Comparison of ENCODE assay signal across 9 cellular contexts in the genomic region with DNA sequence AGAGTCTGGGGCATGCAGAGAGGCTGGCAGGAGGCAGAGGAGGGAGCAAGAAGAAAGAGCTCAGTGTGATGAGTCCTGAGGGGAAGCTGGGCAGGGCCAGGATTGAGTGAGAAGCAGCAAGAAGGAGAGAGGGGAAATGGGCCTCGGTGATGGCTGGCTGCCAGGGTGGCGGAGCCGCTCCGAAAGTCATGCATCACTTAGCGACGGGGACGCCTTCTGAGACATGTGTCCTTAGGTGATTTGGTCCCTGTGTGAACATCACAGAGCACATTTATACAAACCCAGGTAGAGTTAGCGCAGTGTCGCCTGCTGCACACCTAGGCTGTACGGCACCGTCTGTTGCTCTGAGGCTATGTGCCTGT. TPM values are rescaled to one million over a fixed set of nuclear protein-coding genes. Genes with fewer than 3 reads are reported as not detected.
DNase-seq lines count a peak whose midpoint lies in the region; ATAC-seq and TF ChIP-seq lines count a peak whose summit lies in the region.
"Had no signal": no experiment of that assay in that cellular context is flagged by ENCODE, and none has a peak within 500 bp of the region (broad histone marks: within the 10 kb centered on the region; RNA-seq: fewer than 3 reads in every experiment).

No MANE protein-coding gene starts in this region.

- H3K9me3 ChIP-seq in upper lobe of left lung = no peaks in the 10 kb centered on the region
- no peaks in the 10 kb centered on the region for H3K9me3 ChIP-seq in Caco-2

- H3K4me1 Mint-ChIP-seq in activated CD8-positive, alpha-beta memory T cell treated with anti-CD3 and anti-CD28 coated beads, Interleukin-2, amount 10 ng/mL, durations not matched to agents 7 days and 5 days = peaks cover 53% of the 10 kb centered on the region
- H3K4me1 Mint-ChIP-seq in Caco-2 (ENCODE audit: low read depth, unreplicated experiment) = peaks cover 34% of the 10 kb centered on the region

- no peak for TF ChIP-seq CTCF in upper lobe of left lung (IDR thresholded peaks at IDR 0.05)
- no peak for TF ChIP-seq CTCF in Caco-2 (IDR thresholded peaks at IDR 0.05; ENCODE audit: insufficient read depth in 1 of 2, low read depth in 1 of 2, low read length in 1 of 2, severe bottlenecking in 1 of 2, unreplicated experiment in 1 of 2)

- POLR2A ChIA-PET in Caco-2 (lab: Charles Lee) = interaction anchor here (0.8 kb wide), 1 partner anchor 15 kb away, joined by 3 read pairs; a partner anchor contains a TSS

- DNase-seq in activated CD8-positive, alpha-beta memory T cell treated with anti-CD3 and anti-CD28 coated beads for 24 hours = peak; percentile 76
- no peak for DNase-seq in activated CD8-positive, alpha-beta memory T cell treated with anti-CD3 and anti-CD28 coated beads, Interleukin-2, amount 50 U/mL, for 48 hours
- DNase-seq in activated CD8-positive, alpha-beta memory T cell treated with anti-CD3 and anti-CD28 coated beads, Interleukin-2, amount 10 ng/mL, durations not matched to agents 7 days and 5 days = no peak
- DNase-seq in kidney tubule cell (ENCODE audit: low spot score) (peak; percentile 63), upper lobe of left lung (peak; percentile 47 to 85), Caco-2 (no peak)

- TF ChIP-seq POLR2A in upper lobe of left lung (IDR thresholded peaks at IDR 0.05) = no peak

- peaks cover 38 to 55% (median 48%) of the 10 kb centered on the region in 4 donors for H3K4me1 ChIP-seq in upper lobe of left lung
- peaks cover 38% of the 10 kb centered on the region for H3K4me1 ChIP-seq in Caco-2

- H3K27me3 Mint-ChIP-seq in activated CD8-positive, alpha-beta memory T cell treated with anti-CD3 and anti-CD28 coated beads, Interleukin-2, amount 10 ng/mL, durations not matched to agents 7 days and 5 days = no peaks in the 10 kb centered on the region
- no peaks in the 10 kb centered on the region for H3K27me3 Mint-ChIP-seq in Caco-2 (ENCODE audit: insufficient read depth, unreplicated experiment)

- 46 to 49% methylated on average over 11 of the region's 11 CpGs for WGBS in upper lobe of left lung, 2 donors

- intact Hi-C loops in Caco-2 (cut with micrococcal nuclease; ENCODE audit: unreplicated experiment) = no loop called here

- CTCF ChIA-PET in activated CD8-positive, alpha-beta memory T cell treated with anti-CD3 and anti-CD28 coated beads, Interleukin-2, amount 10 ng/mL, durations not matched to agents 7 days and 5 days (lab: Charles Lee) = interaction anchor here (0.9 to 1.9 kb wide), 2 partner anchors 21 to 26 kb away, joined by 3 to 5 read pairs; no protein-coding TSS in a partner anchor
- CTCF ChIA-PET in Caco-2 (lab: Charles Lee) = no interaction called here

- H3K36me3 Mint-ChIP-seq in activated CD8-positive, alpha-beta memory T cell treated with anti-CD3 and anti-CD28 coated beads, Interleukin-2, amount 10 ng/mL, durations not matched to agents 7 days and 5 days = no peaks in the 10 kb centered on the region
- H3K36me3 Mint-ChIP-seq in Caco-2 (ENCODE audit: insufficient read depth, unreplicated experiment) = peaks cover 12% of the 10 kb centered on the region

- H3K27ac ChIP-seq in upper lobe of left lung = no peak overlapping the region
- H3K27ac ChIP-seq: KMS-11 had no signal

- no peak overlapping the region for H3K4me3 ChIP-seq in upper lobe of left lung
- no peak overlapping the region for H3K4me3 ChIP-seq in Caco-2 (ENCODE audit: low read depth, low read length)

- no peaks in the 10 kb centered on the region for H3K9me3 Mint-ChIP-seq in activated CD8-positive, alpha-beta memory T cell treated with anti-CD3 and anti-CD28 coated beads, Interleukin-2, amount 10 ng/mL, durations not matched to agents 7 days and 5 days (ENCODE audit: low read depth)
- H3K9me3 Mint-ChIP-seq in Caco-2 (ENCODE audit: unreplicated experiment) = no peaks in the 10 kb centered on the region

- no TSS peak for BruUV-seq in Caco-2 (replicated peaks; lab: Mats Ljungman, UMichigan)

- peak overlapping the region; percentile 88 for H3K27ac Mint-ChIP-seq in activated CD8-positive, alpha-beta memory T cell treated with anti-CD3 and anti-CD28 coated beads, Interleukin-2, amount 10 ng/mL, durations not matched to agents 7 days and 5 days
- H3K27ac Mint-ChIP-seq in Caco-2 (ENCODE audit: unreplicated experiment) = no peak overlapping the region

- no peak for TF ChIP-seq EP300 in upper lobe of left lung (IDR thresholded peaks at IDR 0.05)

- no peak for ATAC-seq in activated CD8-positive, alpha-beta memory T cell treated with anti-CD3 and anti-CD28 coated beads, Interleukin-2, amount 10 ng/mL, durations not matched to agents 7 days and 5 days
- ATAC-seq in upper lobe of left lung (ENCODE audit: low FRiP score in 2 of 2) (no peak), HG03442 (IDR thresholded peaks at IDR 0.05; ENCODE audit: unreplicated experiment) (no peak), GM18867 (IDR thresholded peaks at IDR 0.05; ENCODE audit: unreplicated experiment) (no peak)

- H3K4me3 Mint-ChIP-seq in activated CD8-positive, alpha-beta memory T cell treated with anti-CD3 and anti-CD28 coated beads, Interleukin-2, amount 10 ng/mL, durations not matched to agents 7 days and 5 days = peak overlapping the region; percentile 68
- no peak overlapping the region for H3K4me3 Mint-ChIP-seq in Caco-2 (ENCODE audit: unreplicated experiment)

- H3K27me3 ChIP-seq in upper lobe of left lung = no peaks in the 10 kb centered on the region
- H3K27me3 ChIP-seq in Caco-2 (replicated peaks; ENCODE audit: control insufficient read depth, insufficient read depth, low read length) = no peaks in the 10 kb centered on the region

- no peaks in the 10 kb centered on the region for H3K36me3 ChIP-seq in upper lobe of left lung
- H3K36me3 ChIP-seq in Caco-2 (ENCODE audit: control insufficient read depth, insufficient read depth, low read length) = no peaks in the 10 kb centered on the region; the same call in 1 of the 2 replicates

RNA-seq across cellular contexts. Expression of a gene that starts 15.1 kb away (rescaled TPM):
- total RNA-seq in activated CD8-positive, alpha-beta memory T cell treated with anti-CD3 and anti-CD28 coated beads, Interleukin-2, amount 10 ng/mL, durations not matched to agents 7 days and 5 days = 10 to 100 TPM; 32.6 to 44.9 TPM
- 10 to 100 TPM; 27.1 to 48.2 (median 35.3) TPM for total RNA-seq in upper lobe of left lung
- 26.7 and 32.6 TPM in 2 replicates for total RNA-seq in Caco-2 (2022)

RNA-seq across cellular contexts. Expression of a gene that starts 39.5 kb away (rescaled TPM):
- total RNA-seq in activated CD8-positive, alpha-beta memory T cell treated with anti-CD3 and anti-CD28 coated beads, Interleukin-2, amount 10 ng/mL, durations not matched to agents 7 days and 5 days = 10 to 100 TPM; 53.3 to 59.7 TPM
- total RNA-seq in upper lobe of left lung = 10 to 100 TPM; 26.9 to 55.5 (median 32.7) TPM
- 35.0 and 37.6 TPM in 2 replicates for total RNA-seq in Caco-2 (2022)

Comparison
In these comparisons a context has a peak if more than half of its experiments do, and no peak if none do; other contexts are left out.
1. DNase-seq: peak in activated CD8-positive, alpha-beta memory T cell treated with anti-CD3 and anti-CD28 coated beads for 24 hours (single experiment), kidney tubule cell (single experiment) and upper lobe of left lung (2 of 2); none in activated CD8-positive, alpha-beta memory T cell treated with anti-CD3 and anti-CD28 coated beads, Interleukin-2, amount 50 U/mL, for 48 hours (single experiment), activated CD8-positive, alpha-beta memory T cell treated with anti-CD3 and anti-CD28 coated beads, Interleukin-2, amount 10 ng/mL, durations not matched to agents 7 days and 5 days (single experiment) and Caco-2 (0 of 2).